20 cellular contexts compared by ENCODE assay signal in genomic region chr14:86683525-86683924, GRCh38.
A peak's percentile ranks its signal among the peaks of the same experiment; 100 is the strongest.
DNase-seq lines count a peak whose midpoint lies in the region; ATAC-seq lines count a peak whose summit lies in the region.
"Had no signal": no experiment of that assay in that cellular context is flagged by ENCODE, and none has a peak within 500 bp of the region (broad histone marks: within the 10 kb centered on the region; RNA-seq: fewer than 3 reads in every experiment).

No MANE protein-coding gene starts in this region.

- H3K27ac Mint-ChIP-seq in stimulated activated naive CD8-positive, alpha-beta T cell treated with anti-CD3 and anti-CD28 coated beads, Interleukin-15, amount 100 ng/mL, for 72 hours, result no peak overlapping the region
- H3K27ac Mint-ChIP-seq: CD4-positive, alpha-beta memory T cell; T-cell had no signal

- no peak overlapping the region for H3K4me2 ChIP-seq in trophoblast cell (ENCODE audit: low read length)
- H3K4me2 ChIP-seq: BLaER1 treated with 17β-estradiol and CSF1 and Interleukin-3, amounts not matched to agents 10 nM and 100 nM had no signal

- H4K8ac ChIP-seq in trophoblast cell (ENCODE audit: low read depth, low read length), result no peak overlapping the region

- no peaks in the 10 kb centered on the region for H3K4me1 ChIP-seq in trophoblast cell (ENCODE audit: control insufficient read depth in 1 of 2, insufficient read depth in 2 of 2, low read length in 2 of 2)
- H3K4me1 ChIP-seq: BLaER1 treated with 17β-estradiol and CSF1 and Interleukin-3, amounts not matched to agents 10 nM and 100 nM; Caco-2; Peyer's patch; SJCRH30 had no signal

- no peak overlapping the region for H3K27ac ChIP-seq in trophoblast cell (ENCODE audit: low read depth, low read length)
- H3K27ac ChIP-seq: BLaER1 treated with 17β-estradiol and CSF1 and Interleukin-3, amounts not matched to agents 10 nM and 100 nM; Peyer's patch; SJCRH30 had no signal

- H3K9ac ChIP-seq in trophoblast cell (ENCODE audit: low read length), result no peak overlapping the region
- H3K9ac ChIP-seq: BLaER1 treated with 17β-estradiol and CSF1 and Interleukin-3, amounts not matched to agents 10 nM and 100 nM had no signal

- no peak for ATAC-seq in HG02973 (IDR thresholded peaks at IDR 0.05; ENCODE audit: unreplicated experiment)
- no peak for ATAC-seq in stimulated activated naive CD8-positive, alpha-beta T cell treated with anti-CD3 and anti-CD28 coated beads, Interleukin-15, amount 100 ng/mL, for 72 hours
- ATAC-seq: T-cell had no signal

- no peak overlapping the region for H2AFZ ChIP-seq in trophoblast cell (ENCODE audit: insufficient read depth, low read length, poor library complexity)

- no peak overlapping the region for H4K12ac ChIP-seq in trophoblast cell (ENCODE audit: low read depth, low read length)

- no peaks in the 10 kb centered on the region for H3K27me3 Mint-ChIP-seq in stimulated activated naive CD8-positive, alpha-beta T cell treated with anti-CD3 and anti-CD28 coated beads, Interleukin-15, amount 100 ng/mL, for 72 hours
- H3K27me3 Mint-ChIP-seq: CD4-positive, alpha-beta memory T cell; IgD-negative memory B cell; T-cell had no signal

- H3K23ac ChIP-seq in trophoblast cell (ENCODE audit: low read length), result no peak overlapping the region

- H3K36me3 ChIP-seq in trophoblast cell (ENCODE audit: control insufficient read depth in 1 of 2, insufficient read depth in 2 of 2, low read length in 2 of 2), result no peaks in the 10 kb centered on the region
- H3K36me3 ChIP-seq: BLaER1 treated with 17β-estradiol and CSF1 and Interleukin-3, amounts not matched to agents 10 nM and 100 nM; Peyer's patch; SJCRH30 had no signal

- peak; percentile 1 for DNase-seq in ELR (ENCODE audit: low read depth)
- DNase-seq in NCI-H2171 (lab: John Stamatoyannopoulos, UW), result peak; percentile 40
- peak; percentile 14 for DNase-seq in dedifferentiated amniotic fluid mesenchymal stem cell (ENCODE audit: extremely low spot score)
- DNase-seq in trophoblast cell, result peak; percentile 27 to 67
- no peak for DNase-seq in stimulated activated naive CD8-positive, alpha-beta T cell treated with anti-CD3 and anti-CD28 coated beads, Interleukin-15, amount 100 ng/mL, for 72 hours
- no peak for DNase-seq in NCI-H2227 (lab: John Stamatoyannopoulos, UW; ENCODE audit: unreplicated experiment)
- DNase-seq in posterior cingulate gyrus, result no peak
- DNase-seq: ACHN; Caco-2; CD4-positive, alpha-beta memory T cell; DMS153; NCI-H1105; NCI-H2081 treated with DMSO at 0.1 percent for 48 hours; NCI-H82; Peyer's patch; SJCRH30; T-cell had no signal

- H3K27me3 ChIP-seq in trophoblast cell (ENCODE audit: insufficient read depth, low read length), result no peaks in the 10 kb centered on the region
- H3K27me3 ChIP-seq: BLaER1 treated with 17β-estradiol and CSF1 and Interleukin-3, amounts not matched to agents 10 nM and 100 nM; Peyer's patch; SJCRH30 had no signal

- H3K79me1 ChIP-seq in trophoblast cell (ENCODE audit: low read length), result no peaks in the 10 kb centered on the region

- no peak overlapping the region for H2BK120ac ChIP-seq in trophoblast cell (ENCODE audit: insufficient read depth, low read length, poor library complexity)

- H2AK5ac ChIP-seq in trophoblast cell (ENCODE audit: low read length), result no peak overlapping the region

- intact Hi-C loops in posterior cingulate gyrus (cut with DNase I), result no loop called here

- no peak overlapping the region for H3K18ac ChIP-seq in trophoblast cell (ENCODE audit: low read length)

- H3K14ac ChIP-seq in trophoblast cell (ENCODE audit: low read length), result no peak overlapping the region

- H3K79me2 ChIP-seq in trophoblast cell (ENCODE audit: control insufficient read depth, insufficient read depth, low read length, poor library complexity), result no peaks in the 10 kb centered on the region

- H3K4me3 ChIP-seq in trophoblast cell (ENCODE audit: low read depth, low read length), result no peak overlapping the region
- H3K4me3 ChIP-seq: BLaER1 treated with 17β-estradiol and CSF1 and Interleukin-3, amounts not matched to agents 10 nM and 100 nM; Peyer's patch; SJCRH30 had no signal

- H3K4me3 Mint-ChIP-seq in stimulated activated naive CD8-positive, alpha-beta T cell treated with anti-CD3 and anti-CD28 coated beads, Interleukin-15, amount 100 ng/mL, for 72 hours, result no peak overlapping the region
- H3K4me3 Mint-ChIP-seq: CD4-positive, alpha-beta memory T cell; IgD-negative memory B cell; T-cell had no signal

- H2BK5ac ChIP-seq in trophoblast cell (ENCODE audit: low read depth, low read length, poor library complexity), result no peak overlapping the region

- H3K9me3 Mint-ChIP-seq in stimulated activated naive CD8-positive, alpha-beta T cell treated with anti-CD3 and anti-CD28 coated beads, Interleukin-15, amount 100 ng/mL, for 72 hours, result peaks cover 0 to 8% of the 10 kb centered on the region in 2 donors

- no peak overlapping the region for H4K91ac ChIP-seq in trophoblast cell (ENCODE audit: low read depth, low read length)

- H3K4me1 Mint-ChIP-seq in stimulated activated naive CD8-positive, alpha-beta T cell treated with anti-CD3 and anti-CD28 coated beads, Interleukin-15, amount 100 ng/mL, for 72 hours, result no peaks in the 10 kb centered on the region
- H3K4me1 Mint-ChIP-seq: CD4-positive, alpha-beta memory T cell; IgD-negative memory B cell; T-cell had no signal

- H2BK12ac ChIP-seq in trophoblast cell (ENCODE audit: low read length), result no peak overlapping the region

- H3K4ac ChIP-seq in trophoblast cell (ENCODE audit: low read depth, low read length), result no peak overlapping the region

- H3K9me3 ChIP-seq in trophoblast cell (ENCODE audit: insufficient read depth, low read depth, low read length), result no peaks in the 10 kb centered on the region
- H3K9me3 ChIP-seq: Caco-2, Peyer's patch, SJCRH30 had no signal

- no CpG with 5 or more reads among the region's 1 CpG for WGBS in trophoblast cell (ENCODE audit: extremely low coverage, insufficient coverage, insufficient read length)

Comparison
In these comparisons a context has a peak if more than half of its experiments do, and no peak if none do; other contexts are left out.
1. DNase-seq: peak in ELR (single experiment), NCI-H2171 (single experiment), dedifferentiated amniotic fluid mesenchymal stem cell (single experiment) and trophoblast cell (2 of 2); none in stimulated activated naive CD8-positive, alpha-beta T cell treated with anti-CD3 and anti-CD28 coated beads, Interleukin-15, amount 100 ng/mL, for 72 hours (0 of 2), NCI-H2227 (single experiment) and posterior cingulate gyrus (0 of 10).